8 cellular contexts compared by ENCODE assay signal in genomic region chr12:121918679-121919038, GRCh38. TPM values are rescaled to one million over a fixed set of nuclear protein-coding genes. Genes with fewer than 3 reads are reported as not detected.
DNase-seq lines count a peak whose midpoint lies in the region; ATAC-seq and TF ChIP-seq lines count a peak whose summit lies in the region.

No MANE protein-coding gene starts in this region.

- H2AK5ac ChIP-seq in mesendoderm (ENCODE audit: low read length), result no peak overlapping the region

- peaks cover 17% of the 10 kb centered on the region for H3K4me1 Mint-ChIP-seq in Calu3 (ENCODE audit: low read depth, unreplicated experiment)
- H3K4me1 Mint-ChIP-seq in activated naive CD8-positive, alpha-beta T cell (ENCODE audit: low read depth), result peaks cover 12% of the 10 kb centered on the region

- no peaks in the 10 kb centered on the region for H3K9me2 ChIP-seq in HCT116 (ENCODE audit: insufficient read depth)

- H2BK120ac ChIP-seq in mesendoderm (ENCODE audit: low read depth, low read length), result no peak overlapping the region

- H3K27me3 ChIP-seq in HCT116 (ENCODE audit: insufficient read depth, low read length) (no peaks in the 10 kb centered on the region), mesendoderm (ENCODE audit: insufficient read depth, low read length, poor library complexity) (no peaks in the 10 kb centered on the region), adrenal gland (no peaks in the 10 kb centered on the region)

- H4K20me1 ChIP-seq in HCT116 (ENCODE audit: insufficient read depth), result no peaks in the 10 kb centered on the region

- no peaks in the 10 kb centered on the region for H3K79me2 ChIP-seq in HCT116 (ENCODE audit: insufficient read depth, low read length)
- no peaks in the 10 kb centered on the region for H3K79me2 ChIP-seq in mesendoderm (ENCODE audit: control insufficient read depth, insufficient read depth, low read length)

- peak overlapping the region; percentile 98 for H3K27ac Mint-ChIP-seq in Calu3 (ENCODE audit: unreplicated experiment)
- no peak overlapping the region for H3K27ac Mint-ChIP-seq in activated naive CD8-positive, alpha-beta T cell

- RAD21 ChIA-PET in HCT116 (lab: Charles Lee; ENCODE audit: low non-redundant PET in 1 of 2, low total read pairs in 2 of 2, uncharacterized antibody in 2 of 2, unreplicated experiment in 2 of 2), result no interaction called here

- intact Hi-C loops in Calu3 (cut with micrococcal nuclease; ENCODE audit: unreplicated experiment) (loop anchor here (10.0 kb wide), 2 partner anchors 106 to 276 kb away; partner anchors contain the start of gene BCL7A), HCT116 (cut with micrococcal nuclease) (no loop called here), adrenal gland (cut with DNase I) (no loop called here)

- H3K4me3 Mint-ChIP-seq in Calu3 (ENCODE audit: low read depth, unreplicated experiment), result peak overlapping the region; percentile 80
- peak overlapping the region; percentile 87 for H3K4me3 Mint-ChIP-seq in activated naive CD8-positive, alpha-beta T cell

- no peaks in the 10 kb centered on the region for H3K9me3 ChIP-seq in HCT116 (ENCODE audit: control insufficient read depth in 1 of 2, insufficient read depth in 1 of 2, low read depth in 1 of 2, low read length in 2 of 2)
- H3K9me3 ChIP-seq in adrenal gland (replicated peaks in 1 of 3), result no peaks in the 10 kb centered on the region

- H3K27me3 Mint-ChIP-seq in Calu3 (ENCODE audit: unreplicated experiment), result no peaks in the 10 kb centered on the region
- H3K27me3 Mint-ChIP-seq in activated naive CD8-positive, alpha-beta T cell, result no peaks in the 10 kb centered on the region

- POLR2A ChIA-PET in HCT116 (lab: Charles Lee), result no interaction called here

- H3K56ac ChIP-seq in mesendoderm (ENCODE audit: low read length), result peak overlapping the region; percentile 80

- peak overlapping the region; percentile 81 for H4K8ac ChIP-seq in mesendoderm (ENCODE audit: low read depth, low read length)

- TF ChIP-seq RAD21 in HCT116 (IDR thresholded peaks at IDR 0.05; ENCODE audit: low read depth), result no peak

- H3K4me2 ChIP-seq in HCT116 (ENCODE audit: low read length), result peak overlapping the region; percentile 84
- peak overlapping the region; percentile 67 for H3K4me2 ChIP-seq in mesendoderm (ENCODE audit: low read length)

- H3K79me1 ChIP-seq in mesendoderm (ENCODE audit: low read length), result no peaks in the 10 kb centered on the region

- DNase-seq in Calu3 (no peak), HCT116 (ENCODE audit: low read depth, low spot score) (no peak), mesendoderm (no peak), adrenal gland (no peak), Ammon's horn (ENCODE audit: low spot score) (no peak), NCI-H2081 treated with DMSO at 0.1 percent for 48 hours (lab: John Stamatoyannopoulos, UW) (no peak)

- H2BK5ac ChIP-seq in mesendoderm (ENCODE audit: low read length), result no peak overlapping the region

- H2AFZ ChIP-seq in HCT116 (ENCODE audit: low read depth, low read length, poor library complexity, severe bottlenecking), result no peak overlapping the region

- peaks cover 12 to 23% of the 10 kb centered on the region in 2 experiments; a peak in 3 of 4 replicates for H3K36me3 ChIP-seq in HCT116 (ENCODE audit: control insufficient read depth in 1 of 2, insufficient read depth in 2 of 2, low read length in 2 of 2)
- no peaks in the 10 kb centered on the region for H3K36me3 ChIP-seq in mesendoderm (ENCODE audit: control insufficient read depth, insufficient read depth, low read length)
- H3K36me3 ChIP-seq in adrenal gland (replicated peaks in 1 of 2), result peaks cover 0 to 36% of the 10 kb centered on the region in 2 donors

- no peak overlapping the region for H4K5ac ChIP-seq in mesendoderm (ENCODE audit: low read length)

- H3K4ac ChIP-seq in mesendoderm (ENCODE audit: low read depth, low read length), result no peak overlapping the region

- H3K23ac ChIP-seq in mesendoderm (ENCODE audit: low read length), result no peak overlapping the region

- H3K9ac ChIP-seq in HCT116 (ENCODE audit: low read length), result peak overlapping the region; percentile 50
- peak overlapping the region; percentile 65 for H3K9ac ChIP-seq in mesendoderm (ENCODE audit: low read length)

- H3K4me3 ChIP-seq in HCT116 (replicated peaks in 1 of 2; ENCODE audit: low read depth in 1 of 2, low read length in 2 of 2), result peak overlapping the region; percentile 46 to 52
- H3K4me3 ChIP-seq in mesendoderm (ENCODE audit: low read length), result peak overlapping the region; percentile 48
- H3K4me3 ChIP-seq in adrenal gland, result peak overlapping the region in 2 of 4 donors; percentile 40 to 63

- no peaks in the 10 kb centered on the region for H3K9me3 Mint-ChIP-seq in Calu3 (ENCODE audit: low read depth, unreplicated experiment)
- no peaks in the 10 kb centered on the region for H3K9me3 Mint-ChIP-seq in activated naive CD8-positive, alpha-beta T cell (ENCODE audit: low read depth)

- TF ChIP-seq POLR2A in HCT116 (IDR thresholded peaks at IDR 0.05; ENCODE audit: borderline replicate concordance, extremely low read depth, insufficient read depth, insufficient read length) (no peak), adrenal gland (IDR thresholded peaks at IDR 0.05) (no peak)

- no CpG with 5 or more reads among the region's 22 CpGs for WGBS in mesendoderm (ENCODE audit: extremely low coverage, insufficient coverage, low lambda C conversion rate)
- WGBS in adrenal gland, 4 donors, result 11 to 42% (median 28%) methylated on average over 10 to 22 of the region's 22 CpGs

- peak overlapping the region; percentile 63 for H3K18ac ChIP-seq in mesendoderm (ENCODE audit: low read length)

- peaks cover 15% of the 10 kb centered on the region for H3K36me3 Mint-ChIP-seq in Calu3 (ENCODE audit: insufficient read depth, unreplicated experiment)
- H3K36me3 Mint-ChIP-seq in activated naive CD8-positive, alpha-beta T cell, result no peaks in the 10 kb centered on the region

- H2BK15ac ChIP-seq in mesendoderm (replicated peaks; ENCODE audit: low read depth), result no peak overlapping the region

- peak overlapping the region; percentile 40; the same call in 1 of the 2 replicates for H3K27ac ChIP-seq in HCT116 (ENCODE audit: low read depth, low read length)
- H3K27ac ChIP-seq in mesendoderm (ENCODE audit: low read depth, low read length), result no peak overlapping the region
- peak overlapping the region in 1 of 5 donors; percentile 66 for H3K27ac ChIP-seq in adrenal gland

- no peak for TF ChIP-seq CTCF in Calu3 (IDR thresholded peaks at IDR 0.05; ENCODE audit: unreplicated experiment)
- TF ChIP-seq CTCF in HCT116 (IDR thresholded peaks at IDR 0.05 in 2 of 3, conservative IDR thresholded peaks at IDR 0.05 in 1 of 3; ENCODE audit: borderline replicate concordance in 1 of 3, insufficient read depth in 1 of 3, low read depth in 2 of 3, low read length in 2 of 3), result no peak
- no peak for TF ChIP-seq CTCF in adrenal gland (IDR thresholded peaks at IDR 0.05)

- BruUV-seq in Calu3 (replicated peaks; lab: Mats Ljungman, UMichigan) (no TSS peak), HCT116 (replicated peaks; lab: Mats Ljungman, UMichigan) (no TSS peak)

- CTCF ChIA-PET in Calu3 (lab: Charles Lee), result interaction anchor here (0.6 to 0.8 kb wide), 3 partner anchors 9 to 1342 kb away, joined by 3 to 7 read pairs (median 4); no protein-coding TSS in a partner anchor
- CTCF ChIA-PET in HCT116 (lab: Charles Lee), result interaction anchor here (0.5 to 2.6 kb wide), 7 partner anchors 9 to 272 kb away, joined by 3 to 16 read pairs (median 3); partner anchors contain the start of genes PSMD9 and RHOF

- H3K4me1 ChIP-seq in HCT116 (ENCODE audit: control insufficient read depth in 1 of 2, insufficient read depth in 2 of 2, low read length in 2 of 2), result peaks cover 7 to 23% of the 10 kb centered on the region in 2 experiments; a peak in 3 of 4 replicates
- H3K4me1 ChIP-seq in mesendoderm (ENCODE audit: control insufficient read depth, low read depth, low read length), result peaks cover 1% of the 10 kb centered on the region
- peaks cover 5% of the 10 kb centered on the region in 2 donors for H3K4me1 ChIP-seq in adrenal gland (replicated peaks in 1 of 2)

- ATAC-seq in HCT116 (peak; percentile 59), GM18858 (IDR thresholded peaks at IDR 0.05; ENCODE audit: unreplicated experiment) (no peak)

TF ChIP-seq in HCT116, 20 proteins besides CTCF, POLR2A, EP300 and RAD21 (continues in another document):
- TF ChIP-seq, protein P1, sequence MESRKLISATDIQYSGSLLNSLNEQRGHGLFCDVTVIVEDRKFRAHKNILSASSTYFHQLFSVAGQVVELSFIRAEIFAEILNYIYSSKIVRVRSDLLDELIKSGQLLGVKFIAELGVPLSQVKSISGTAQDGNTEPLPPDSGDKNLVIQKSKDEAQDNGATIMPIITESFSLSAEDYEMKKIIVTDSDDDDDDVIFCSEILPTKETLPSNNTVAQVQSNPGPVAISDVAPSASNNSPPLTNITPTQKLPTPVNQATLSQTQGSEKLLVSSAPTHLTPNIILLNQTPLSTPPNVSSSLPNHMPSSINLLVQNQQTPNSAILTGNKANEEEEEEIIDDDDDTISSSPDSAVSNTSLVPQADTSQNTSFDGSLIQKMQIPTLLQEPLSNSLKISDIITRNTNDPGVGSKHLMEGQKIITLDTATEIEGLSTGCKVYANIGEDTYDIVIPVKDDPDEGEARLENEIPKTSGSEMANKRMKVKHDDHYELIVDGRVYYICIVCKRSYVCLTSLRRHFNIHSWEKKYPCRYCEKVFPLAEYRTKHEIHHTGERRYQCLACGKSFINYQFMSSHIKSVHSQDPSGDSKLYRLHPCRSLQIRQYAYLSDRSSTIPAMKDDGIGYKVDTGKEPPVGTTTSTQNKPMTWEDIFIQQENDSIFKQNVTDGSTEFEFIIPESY (IDR thresholded peaks at IDR 0.05; ENCODE audit: extremely low read depth, insufficient replicate concordance, low read length), result no peak
- no peak for TF ChIP-seq ATF3 (IDR thresholded peaks at IDR 0.05)

RNA-seq across cellular contexts. Expression of gene CFAP251, which starts 0.3 kb away (rescaled TPM):
- total RNA-seq in Calu3 (2022) (3.8 and 5.0 TPM in 2 replicates), HCT116 (2021; ENCODE audit: unreplicated experiment) (2.6 TPM), adrenal gland (1 to 10 TPM in 7 of 8 donors, under 1 TPM in 1; 0.30 to 9.0 (median 2.6) TPM)
- 1.8 and 2.5 TPM in 2 replicates for polyA plus RNA-seq in HCT116 (2012)
- 2.6 TPM for polyA plus RNA-seq in mesendoderm (2013, experiment 1 of 2)
- polyA plus RNA-seq in mesendoderm (2013, experiment 2 of 2), result 3.0 TPM
- polyA plus RNA-seq in adrenal gland, result 10 to 100 TPM in 1 of 3 donors, 1 to 10 TPM in 1, under 1 TPM in 1; 0.92 to 11.6 (median 2.7) TPM

RNA-seq across cellular contexts. Expression of gene PSMD9, which starts 30.1 kb away (rescaled TPM):
- total RNA-seq in Calu3 (2022), result 66.0 and 68.3 TPM in 2 replicates
- total RNA-seq in HCT116 (2021; ENCODE audit: unreplicated experiment), result 55.5 TPM
- 82.5 and 103 TPM in 2 replicates for polyA plus RNA-seq in HCT116 (2012)
- polyA plus RNA-seq in mesendoderm (2013, experiment 1 of 2), result 34.3 TPM
- 32.3 TPM for polyA plus RNA-seq in mesendoderm (2013, experiment 2 of 2)
- 100 to 1,000 TPM in 1 of 8 donors, 10 to 100 TPM in 7; 45.3 to 145 (median 57.3) TPM for total RNA-seq in adrenal gland
- 10 to 100 TPM; 31.4 to 32.7 (median 31.5) TPM for polyA plus RNA-seq in adrenal gland

RNA-seq across cellular contexts. Expression of gene HPD, which starts 60.0 kb away (rescaled TPM):
- total RNA-seq in Calu3 (2022), result not detected in 2 replicates
- 1.1 TPM for total RNA-seq in HCT116 (2021; ENCODE audit: unreplicated experiment)
- 1.5 TPM in 2 replicates for polyA plus RNA-seq in HCT116 (2012)
- polyA plus RNA-seq in mesendoderm (2013, experiment 1 of 2), result 0.46 TPM
- 0.42 TPM for polyA plus RNA-seq in mesendoderm (2013, experiment 2 of 2)
- 10 to 100 TPM in 2 of 8 donors, 1 to 10 TPM in 6; 1.6 to 13.0 (median 4.1) TPM for total RNA-seq in adrenal gland
- polyA plus RNA-seq in adrenal gland, result 1 to 10 TPM; 3.4 to 7.9 (median 4.4) TPM
